In genomic region chr2:181790716-181791649, GRCh38 we compare ENCODE assay signal across 1 cellular context.
A peak's percentile ranks its signal among the peaks of the same experiment; 100 is the strongest.
TF ChIP-seq lines count a peak whose summit lies in the region.

No MANE protein-coding gene starts in this region.

TF ChIP-seq in HepG2, 621 proteins besides CTCF, POLR2A, EP300 and RAD21 (continued from another document and continues in another):
- no peak for TF ChIP-seq PRPF4 (IDR thresholded peaks at IDR 0.05; ENCODE audit: low read depth, low read length, poor library complexity, severe bottlenecking)
- no peak for TF ChIP-seq RFX1 (IDR thresholded peaks at IDR 0.05)
- TF ChIP-seq DPF2 (CRISPR knock-in tag; IDR thresholded peaks at IDR 0.05; ENCODE audit: borderline replicate concordance, low read depth) = peak; percentile 86; the same call in 1 of the 2 replicates
- no peak for TF ChIP-seq NFE2 (CRISPR knock-in tag; IDR thresholded peaks at IDR 0.05)
- no peak for TF ChIP-seq ATRX (CRISPR knock-in tag; IDR thresholded peaks at IDR 0.05; ENCODE audit: borderline replicate concordance)
- TF ChIP-seq IKZF5 (CRISPR knock-in tag; IDR thresholded peaks at IDR 0.05) = 0 out of 2 replicates have a peak, but pooled peaks have one; percentile 46
- no peak; the same call in 1 of the 2 replicates for TF ChIP-seq KDM1A (CRISPR knock-in tag; IDR thresholded peaks at IDR 0.05)
- TF ChIP-seq GATAD2A (CRISPR knock-in tag; IDR thresholded peaks at IDR 0.05) = peak; percentile 92
- TF ChIP-seq TEAD3 (CRISPR knock-in tag; optimal IDR thresholded peaks at IDR 0.05; ENCODE audit: borderline replicate concordance) = peak; percentile 48
- 0 out of 2 replicates have a peak, but pooled peaks have one; percentile 79 for TF ChIP-seq KLF12 (CRISPR knock-in tag; IDR thresholded peaks at IDR 0.05; ENCODE audit: borderline replicate concordance)
- TF ChIP-seq ZNF569 (CRISPR knock-in tag; IDR thresholded peaks at IDR 0.05; ENCODE audit: borderline replicate concordance) = no peak
- TF ChIP-seq NRL (CRISPR knock-in tag; IDR thresholded peaks at IDR 0.05; ENCODE audit: borderline replicate concordance) = no peak
- TF ChIP-seq MTERF4 (CRISPR knock-in tag; IDR thresholded peaks at IDR 0.05) = no peak
- TF ChIP-seq TRAFD1 (CRISPR knock-in tag; IDR thresholded peaks at IDR 0.05; ENCODE audit: borderline replicate concordance) = no peak
- no peak for TF ChIP-seq ZFP41 (CRISPR knock-in tag; IDR thresholded peaks at IDR 0.05; ENCODE audit: borderline replicate concordance)
- TF ChIP-seq SP1 (IDR thresholded peaks at IDR 0.05) = no peak
- TF ChIP-seq SP1 (CRISPR knock-in tag; IDR thresholded peaks at IDR 0.05) = no peak
- no peak for TF ChIP-seq LCORL (IDR thresholded peaks at IDR 0.05)
- peak; percentile 65; the same call in 1 of the 2 replicates for TF ChIP-seq LCORL (CRISPR knock-in tag; IDR thresholded peaks at IDR 0.05)
- no peak for TF ChIP-seq ZNF7 (CRISPR knock-in tag; IDR thresholded peaks at IDR 0.05)
- no peak for TF ChIP-seq MAFK (conservative IDR thresholded peaks at IDR 0.05 in 1 of 2, IDR thresholded peaks at IDR 0.05 in 1 of 2; ENCODE audit: low read length in 2 of 2)
- no peak for TF ChIP-seq MEIS1 (CRISPR knock-in tag; IDR thresholded peaks at IDR 0.05; ENCODE audit: borderline replicate concordance)
- TF ChIP-seq ZNF850 (CRISPR knock-in tag; conservative IDR thresholded peaks at IDR 0.05) = no peak
- TF ChIP-seq ZNF557 (CRISPR knock-in tag; IDR thresholded peaks at IDR 0.05) = no peak
- TF ChIP-seq MBD4 (IDR thresholded peaks at IDR 0.05; ENCODE audit: borderline replicate concordance, low read length) = no peak; the same call in 1 of the 2 replicates
- TF ChIP-seq SP2 (CRISPR knock-in tag; IDR thresholded peaks at IDR 0.05) = no peak
- no peak for TF ChIP-seq ZMAT5 (CRISPR knock-in tag; IDR thresholded peaks at IDR 0.05; ENCODE audit: borderline replicate concordance, low read depth)
- no peak for TF ChIP-seq PRDM4 (CRISPR knock-in tag; IDR thresholded peaks at IDR 0.05; ENCODE audit: borderline replicate concordance)
- no peak for TF ChIP-seq TBP (CRISPR knock-in tag; IDR thresholded peaks at IDR 0.05)
- no peak; the same call in 1 of the 2 replicates for TF ChIP-seq SP140L (CRISPR knock-in tag; IDR thresholded peaks at IDR 0.05; ENCODE audit: borderline replicate concordance)
- TF ChIP-seq CAMTA2 (CRISPR knock-in tag; IDR thresholded peaks at IDR 0.05; ENCODE audit: borderline replicate concordance) = no peak
- TF ChIP-seq SATB2 (CRISPR knock-in tag; IDR thresholded peaks at IDR 0.05) = no peak
- 0 out of 2 replicates have a peak, but pooled peaks have one; percentile 23 for TF ChIP-seq SNAPC4 (CRISPR knock-in tag; IDR thresholded peaks at IDR 0.05)
- peak; percentile 87 for TF ChIP-seq FOXA3 (CRISPR knock-in tag; IDR thresholded peaks at IDR 0.05)
- TF ChIP-seq IRF1 (CRISPR knock-in tag; IDR thresholded peaks at IDR 0.05; ENCODE audit: low read depth) = no peak
- no peak for TF ChIP-seq GLI4 (CRISPR knock-in tag; IDR thresholded peaks at IDR 0.05; ENCODE audit: borderline replicate concordance)
- no peak for TF ChIP-seq ZNF350 (CRISPR knock-in tag; IDR thresholded peaks at IDR 0.05; ENCODE audit: borderline replicate concordance, low read depth)
- no peak for TF ChIP-seq ZNF639 (CRISPR knock-in tag; conservative IDR thresholded peaks at IDR 0.05)
- no peak for TF ChIP-seq CSRNP1 (CRISPR knock-in tag; IDR thresholded peaks at IDR 0.05)
- no peak for TF ChIP-seq ZNF790 (CRISPR knock-in tag; IDR thresholded peaks at IDR 0.05; ENCODE audit: borderline replicate concordance)
- no peak for TF ChIP-seq ZSCAN12 (CRISPR knock-in tag; IDR thresholded peaks at IDR 0.05)
